Comparison of ENCODE assay signal across 8 cellular contexts in the genomic region with DNA sequence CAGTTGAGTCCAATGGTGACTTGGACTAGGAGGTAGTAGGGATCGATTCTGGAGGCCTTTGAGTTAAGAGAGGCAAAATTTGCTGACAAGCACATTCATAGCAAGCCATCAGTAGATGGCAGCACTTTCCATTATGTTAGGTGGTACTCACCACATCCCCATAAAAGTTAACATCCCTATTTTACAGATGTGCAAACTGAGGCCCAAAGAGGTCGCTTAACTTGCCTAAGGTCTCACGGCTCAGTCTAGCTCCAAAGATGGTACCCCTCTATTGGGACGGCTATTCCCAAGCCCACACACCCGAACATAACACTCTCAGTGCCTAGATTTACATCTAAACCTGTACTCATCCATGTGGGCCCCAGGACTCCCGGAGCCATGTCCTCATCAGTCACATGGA. TPM values are rescaled to one million over a fixed set of nuclear protein-coding genes. Genes with fewer than 3 reads are reported as not detected.
A peak's percentile ranks its signal among the peaks of the same experiment; 100 is the strongest.
DNase-seq lines count a peak whose midpoint lies in the region; ATAC-seq and TF ChIP-seq lines count a peak whose summit lies in the region.

No MANE protein-coding gene starts in this region.

- TF ChIP-seq POLR2A in transverse colon (IDR thresholded peaks at IDR 0.05) (no peak), GM18505 (IDR thresholded peaks at IDR 0.05; ENCODE audit: borderline replicate concordance, extremely low read depth, insufficient read depth, insufficient read length) (no peak)

- H3K4me3 Mint-ChIP-seq in activated naive CD4-positive, alpha-beta T cell treated with anti-CD3 and anti-CD28 coated beads, Interleukin-2, amount 10 ng/mL, durations not matched to agents 7 days and 5 days, result no peak overlapping the region

- H3K4me3 ChIP-seq in epithelial cell of esophagus (ENCODE audit: low read length), result no peak overlapping the region
- no peak overlapping the region for H3K4me3 ChIP-seq in transverse colon

- no peaks in the 10 kb centered on the region for H3K9me3 ChIP-seq in transverse colon

- intact Hi-C loops in transverse colon (cut with DNase I; ENCODE audit: low total_unique reads) (no loop called here), Right ventricle myocardium superior (cut with DNase I) (no loop called here)

- ATAC-seq in HG03342 (IDR thresholded peaks at IDR 0.05; ENCODE audit: unreplicated experiment), result no peak
- no peak for ATAC-seq in GM18505 (IDR thresholded peaks at IDR 0.05; ENCODE audit: unreplicated experiment)
- ATAC-seq in Right ventricle myocardium superior (ENCODE audit: poor library complexity), result no peak

- no peak overlapping the region for H3K27ac Mint-ChIP-seq in activated naive CD4-positive, alpha-beta T cell treated with anti-CD3 and anti-CD28 coated beads, Interleukin-2, amount 10 ng/mL, durations not matched to agents 7 days and 5 days

- H3K36me3 ChIP-seq in transverse colon, result no peaks in the 10 kb centered on the region

- in situ Hi-C loops in transverse colon (cut with MboI; ENCODE audit: low pct_ligation_motif_present in 1 of 4, low pct_unique_long_range_greater_than_20kb in 1 of 4, low sequenced_read_pairs in 3 of 4), result no loop called here

- H3K27ac ChIP-seq in transverse colon, result peak overlapping the region; percentile 61 to 91 (median 74)

- WGBS in transverse colon (ENCODE audit: low coverage in 1 of 2), 2 donors, result 80% methylated on average over 6 of the region's 6 CpGs; no CpG with 5 or more reads in 1 of the 2 donors

- CTCF ChIA-PET in activated naive CD4-positive, alpha-beta T cell treated with anti-CD3 and anti-CD28 coated beads, Interleukin-2, amount 10 ng/mL, durations not matched to agents 7 days and 5 days (lab: Charles Lee), result interaction anchor here (0.7 to 6.4 kb wide), 8 partner anchors 16 to 236 kb away, joined by 3 to 68 read pairs (median 3); a partner anchor contains a TSS

- TF ChIP-seq CTCF in epithelial cell of esophagus (IDR thresholded peaks at IDR 0.05; ENCODE audit: insufficient read depth, low read depth, low read length, missing control alignments) (peak; percentile 19), transverse colon (IDR thresholded peaks at IDR 0.05) (peak in 2 of 5 experiments; percentile 11 to 30)

- peaks cover 20% of the 10 kb centered on the region for H3K27me3 Mint-ChIP-seq in activated naive CD4-positive, alpha-beta T cell treated with anti-CD3 and anti-CD28 coated beads, Interleukin-2, amount 10 ng/mL, durations not matched to agents 7 days and 5 days

- DNase-seq in activated naive CD4-positive, alpha-beta T cell treated with anti-CD3 and anti-CD28 coated beads, Interleukin-2, amount 10 ng/mL, durations not matched to agents 7 days and 5 days, result peak; percentile 46
- DNase-seq in activated naive CD4-positive, alpha-beta T cell treated with Interleukin-2 at 50 U/mL for 16 hours, result no peak
- peak; percentile 33 for DNase-seq in NOMO-1 treated with DMSO at 0.1 percent for 48 hours (lab: John Stamatoyannopoulos, UW; ENCODE audit: unreplicated experiment)
- DNase-seq in epithelial cell of esophagus (ENCODE audit: low read depth), result peak; percentile 56
- DNase-seq in transverse colon, result no peak
- no peak for DNase-seq in Right ventricle myocardium superior

- H3K4me1 ChIP-seq in transverse colon, result peaks cover 24 to 70% (median 48%) of the 10 kb centered on the region in 4 donors

- TF ChIP-seq EP300 in transverse colon (IDR thresholded peaks at IDR 0.05; ENCODE audit: low read depth), result no peak

- H3K36me3 Mint-ChIP-seq in activated naive CD4-positive, alpha-beta T cell treated with anti-CD3 and anti-CD28 coated beads, Interleukin-2, amount 10 ng/mL, durations not matched to agents 7 days and 5 days, result peaks cover 4% of the 10 kb centered on the region

- no peaks in the 10 kb centered on the region for H3K9me3 Mint-ChIP-seq in activated naive CD4-positive, alpha-beta T cell treated with anti-CD3 and anti-CD28 coated beads, Interleukin-2, amount 10 ng/mL, durations not matched to agents 7 days and 5 days

- H3K27me3 ChIP-seq in transverse colon, result no peaks in the 10 kb centered on the region

- H3K4me1 Mint-ChIP-seq in activated naive CD4-positive, alpha-beta T cell treated with anti-CD3 and anti-CD28 coated beads, Interleukin-2, amount 10 ng/mL, durations not matched to agents 7 days and 5 days, result peaks cover 57% of the 10 kb centered on the region

RNA-seq across cellular contexts. Expression of a gene that starts 21.5 kb away (rescaled TPM):
- total RNA-seq in transverse colon, result 10 to 100 TPM; 14.5 to 64.7 (median 25.6) TPM
- 0.51 TPM for total RNA-seq in Right ventricle myocardium superior

RNA-seq across cellular contexts. Expression of a gene that starts 22.6 kb away (rescaled TPM):
- total RNA-seq in transverse colon (10 to 100 TPM; 38.8 to 42.6 (median 40.0) TPM), Right ventricle myocardium superior (163 TPM)

RNA-seq across cellular contexts. Expression of a gene that starts 39.9 kb away (rescaled TPM):
- total RNA-seq in transverse colon (1 to 10 TPM in 3 of 4 donors, under 1 TPM in 1; 1.00 to 3.5 (median 1.2) TPM), Right ventricle myocardium superior (7.7 TPM)

RNA-seq across cellular contexts. Expression of a gene that starts 41.4 kb away (rescaled TPM):
- total RNA-seq in transverse colon (100 to 1,000 TPM in 1 of 4 donors, 10 to 100 TPM in 3; 28.5 to 298 (median 44.4) TPM), Right ventricle myocardium superior (207 TPM)

RNA-seq across cellular contexts. Expression of a gene that starts 50.6 kb away (rescaled TPM):
- total RNA-seq in transverse colon, result 10 to 100 TPM in 1 of 4 donors, 1 to 10 TPM in 1, not detected in 2; 5.7 to 13.5 TPM
- 29.9 TPM for total RNA-seq in Right ventricle myocardium superior

Comparison
In these comparisons a context has a peak if more than half of its experiments do, and no peak if none do; other contexts are left out.
1. DNase-seq: peak in activated naive CD4-positive, alpha-beta T cell treated with anti-CD3 and anti-CD28 coated beads, Interleukin-2, amount 10 ng/mL, durations not matched to agents 7 days and 5 days (single experiment), NOMO-1 treated with DMSO at 0.1 percent for 48 hours (single experiment) and epithelial cell of esophagus (single experiment); none in activated naive CD4-positive, alpha-beta T cell treated with Interleukin-2 at 50 U/mL for 16 hours (single experiment), transverse colon (single experiment) and Right ventricle myocardium superior (single experiment).
2. RNA of a gene that starts 21.5 kb away (total RNA-seq): 14.5 to 64.7 TPM in transverse colon; 0.51 TPM in Right ventricle myocardium superior (single experiment); every median in the first group is over 10 times any median in the second.